8 cellular contexts compared by ENCODE assay signal in the genomic region with DNA sequence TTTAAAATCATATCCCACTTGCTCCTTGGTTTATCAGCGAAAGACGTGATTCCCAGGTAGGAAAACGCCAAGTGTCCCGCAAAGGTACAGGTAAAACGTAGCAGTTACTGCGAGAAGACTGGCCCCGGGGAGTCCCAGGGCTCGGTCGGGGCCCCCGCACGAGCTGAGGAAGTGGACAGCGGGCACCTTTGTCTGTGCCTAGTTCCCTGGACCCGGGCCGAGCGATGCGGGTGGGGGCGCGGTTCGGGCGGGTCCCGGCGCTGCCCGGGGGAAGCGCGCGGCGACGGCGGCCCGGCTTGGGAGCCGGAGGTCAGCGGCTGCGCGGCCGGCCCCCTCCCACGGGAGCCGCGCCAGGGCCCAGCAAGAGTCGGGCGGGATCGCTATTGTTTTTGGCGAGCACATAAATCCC. TPM values are rescaled to one million over a fixed set of nuclear protein-coding genes. Genes with fewer than 3 reads are reported as not detected.
A peak's percentile ranks its signal among the peaks of the same experiment; 100 is the strongest.
DNase-seq lines count a peak whose midpoint lies in the region; ATAC-seq and TF ChIP-seq lines count a peak whose summit lies in the region.

No MANE protein-coding gene starts in this region.

- in situ Hi-C loops in gastrocnemius medialis (cut with MboI; ENCODE audit: low sequenced_read_pairs in 4 of 4) = no loop called here

- peak overlapping the region; percentile 82 for H3K4me3 Mint-ChIP-seq in CD8-positive, alpha-beta T cell
- H3K4me3 Mint-ChIP-seq in activated naive CD8-positive, alpha-beta T cell treated with anti-CD3 and anti-CD28 coated beads, Interleukin-2, amount 10 ng/mL, durations not matched to agents 7 days and 5 days = peak overlapping the region; percentile 69

- H3K9me3 Mint-ChIP-seq in CD8-positive, alpha-beta T cell = no peaks in the 10 kb centered on the region
- no peaks in the 10 kb centered on the region for H3K9me3 Mint-ChIP-seq in activated naive CD8-positive, alpha-beta T cell treated with anti-CD3 and anti-CD28 coated beads, Interleukin-2, amount 10 ng/mL, durations not matched to agents 7 days and 5 days

- H3K36me3 ChIP-seq in CD8-positive, alpha-beta T cell (ENCODE audit: insufficient read depth, low read length) = no peaks in the 10 kb centered on the region
- no peaks in the 10 kb centered on the region for H3K36me3 ChIP-seq in gastrocnemius medialis

- peaks cover 21% of the 10 kb centered on the region for H3K27me3 Mint-ChIP-seq in CD8-positive, alpha-beta T cell (ENCODE audit: low read depth)
- peaks cover 42% of the 10 kb centered on the region for H3K27me3 Mint-ChIP-seq in activated naive CD8-positive, alpha-beta T cell treated with anti-CD3 and anti-CD28 coated beads, Interleukin-2, amount 10 ng/mL, durations not matched to agents 7 days and 5 days

- CTCF ChIA-PET in CD8-positive, alpha-beta T cell (lab: Charles Lee) = no interaction called here

- H3K4me1 Mint-ChIP-seq in CD8-positive, alpha-beta T cell (ENCODE audit: low read depth) = peaks cover 13% of the 10 kb centered on the region
- H3K4me1 Mint-ChIP-seq in activated naive CD8-positive, alpha-beta T cell treated with anti-CD3 and anti-CD28 coated beads, Interleukin-2, amount 10 ng/mL, durations not matched to agents 7 days and 5 days = peaks cover 8% of the 10 kb centered on the region

- WGBS in right cardiac atrium = 1% methylated on average over 42 of the region's 42 CpGs

- peak in 2 of 7 experiments; percentile 9 to 22 for DNase-seq in CD8-positive, alpha-beta T cell
- DNase-seq in activated naive CD8-positive, alpha-beta T cell treated with anti-CD3 and anti-CD28 coated beads, Interleukin-2, amount 10 ng/mL, durations not matched to agents 7 days and 5 days = no peak
- DNase-seq in right cardiac atrium (peak; percentile 58 to 88 (median 87)), gastrocnemius medialis (peak; percentile 44 to 78), retina (no peak), NCI-H345 treated with DMSO at 0.1 percent for 48 hours (lab: John Stamatoyannopoulos, UW; ENCODE audit: unreplicated experiment) (no peak), GDM1 (lab: John Stamatoyannopoulos, UW) (no peak)

- H3K27ac ChIP-seq in CD8-positive, alpha-beta T cell (ENCODE audit: low read depth, low read length) = peak overlapping the region; percentile 56
- H3K27ac ChIP-seq in right cardiac atrium (ENCODE audit: low read length) (peak overlapping the region; percentile 92), gastrocnemius medialis (peak overlapping the region; percentile 98 to 99 (median 98))

- peak overlapping the region; percentile 52 for H3K27ac Mint-ChIP-seq in CD8-positive, alpha-beta T cell
- H3K27ac Mint-ChIP-seq in activated naive CD8-positive, alpha-beta T cell treated with anti-CD3 and anti-CD28 coated beads, Interleukin-2, amount 10 ng/mL, durations not matched to agents 7 days and 5 days = no peak overlapping the region

- H3K4me1 ChIP-seq in CD8-positive, alpha-beta T cell (ENCODE audit: insufficient read depth, low read length) = peaks cover 10% of the 10 kb centered on the region
- no peaks in the 10 kb centered on the region for H3K4me1 ChIP-seq in right cardiac atrium (ENCODE audit: control insufficient read depth, insufficient read depth, low read length)
- peaks cover 16 to 36% of the 10 kb centered on the region in 2 donors for H3K4me1 ChIP-seq in gastrocnemius medialis

- peak overlapping the region; percentile 85 for H3K4me3 ChIP-seq in CD8-positive, alpha-beta T cell (ENCODE audit: low read depth, low read length)
- H3K4me3 ChIP-seq in right cardiac atrium (ENCODE audit: low read length) (peak overlapping the region; percentile 77), gastrocnemius medialis (peak overlapping the region; percentile 93 to 99 (median 97))

- TF ChIP-seq CTCF in CD8-positive, alpha-beta T cell (IDR thresholded peaks at IDR 0.05) = no peak
- no peak for TF ChIP-seq CTCF in gastrocnemius medialis (IDR thresholded peaks at IDR 0.05 in 4 of 5, conservative IDR thresholded peaks at IDR 0.05 in 1 of 5)

- ATAC-seq in CD8-positive, alpha-beta T cell = no peak
- ATAC-seq in HG03064 (IDR thresholded peaks at IDR 0.05; ENCODE audit: low read depth, unreplicated experiment) (peak; percentile 8), right cardiac atrium (peak; percentile 62 to 72), gastrocnemius medialis (peak; percentile 49 to 51)
- peak; percentile 6 for ATAC-seq in activated naive CD8-positive, alpha-beta T cell treated with anti-CD3 and anti-CD28 coated beads, Interleukin-2, amount 10 ng/mL, durations not matched to agents 7 days and 5 days (ENCODE audit: low read depth)

- no peaks in the 10 kb centered on the region for H3K9me3 ChIP-seq in CD8-positive, alpha-beta T cell (ENCODE audit: low read length)
- H3K9me3 ChIP-seq in right cardiac atrium (ENCODE audit: control insufficient read depth, low read length) (no peaks in the 10 kb centered on the region), gastrocnemius medialis (no peaks in the 10 kb centered on the region)

- intact Hi-C loops in CD8-positive, alpha-beta T cell (cut with DNase I, micrococcal nuclease) = loop anchor here (5.0 kb wide), 1 partner anchor 934 kb away; a partner anchor contains a TSS
- intact Hi-C loops in right cardiac atrium (cut with DNase I) (no loop called here), gastrocnemius medialis (cut with DNase I; ENCODE audit: low total_unique reads) (loop anchor here (1.0 to 5.0 kb wide), 2 partner anchors 54 to 255 kb away; no protein-coding TSS in a partner anchor)

- no peaks in the 10 kb centered on the region for H3K36me3 Mint-ChIP-seq in CD8-positive, alpha-beta T cell
- no peaks in the 10 kb centered on the region for H3K36me3 Mint-ChIP-seq in activated naive CD8-positive, alpha-beta T cell treated with anti-CD3 and anti-CD28 coated beads, Interleukin-2, amount 10 ng/mL, durations not matched to agents 7 days and 5 days

- TF ChIP-seq POLR2A in gastrocnemius medialis (IDR thresholded peaks at IDR 0.05) = no peak

- H3K27me3 ChIP-seq in CD8-positive, alpha-beta T cell (ENCODE audit: insufficient read depth, low read length) = no peaks in the 10 kb centered on the region
- H3K27me3 ChIP-seq in right cardiac atrium (ENCODE audit: control insufficient read depth, insufficient read depth) (no peaks in the 10 kb centered on the region), gastrocnemius medialis (no peaks in the 10 kb centered on the region)

- POLR2A ChIA-PET in CD8-positive, alpha-beta T cell (lab: Charles Lee) = interaction anchor here (1.4 kb wide), 1 partner anchor 268 kb away, joined by 3 read pairs; a partner anchor contains a TSS
- POLR2A ChIA-PET in activated naive CD8-positive, alpha-beta T cell treated with anti-CD3 and anti-CD28 coated beads, Interleukin-2, amount 10 ng/mL, durations not matched to agents 7 days and 5 days (lab: Charles Lee) = no interaction called here

RNA-seq across cellular contexts. Expression of a gene that starts 0.9 kb away (rescaled TPM):
- 1 to 10 TPM; 3.0 to 3.3 TPM for total RNA-seq in CD8-positive, alpha-beta T cell
- total RNA-seq in activated naive CD8-positive, alpha-beta T cell treated with anti-CD3 and anti-CD28 coated beads, Interleukin-2, amount 10 ng/mL, durations not matched to agents 7 days and 5 days = 1 to 10 TPM; 3.4 to 6.3 TPM
- 10 to 100 TPM; 11.5 to 17.2 (median 15.9) TPM for total RNA-seq in right cardiac atrium
- 7.5 TPM for polyA plus RNA-seq in right cardiac atrium
- 10 to 100 TPM; 13.8 to 32.0 (median 20.3) TPM for total RNA-seq in gastrocnemius medialis

Comparison
In these comparisons a context has a peak if more than half of its experiments do, and no peak if none do; other contexts are left out.
1. DNase-seq: peak in right cardiac atrium (3 of 3) and gastrocnemius medialis (2 of 2); none in activated naive CD8-positive, alpha-beta T cell treated with anti-CD3 and anti-CD28 coated beads, Interleukin-2, amount 10 ng/mL, durations not matched to agents 7 days and 5 days (single experiment), retina (single experiment), NCI-H345 treated with DMSO at 0.1 percent for 48 hours (single experiment) and GDM1 (single experiment).
2. intact Hi-C loops: an anchor here in CD8-positive, alpha-beta T cell (5.0 kb wide) and gastrocnemius medialis (1.0 to 5.0 kb wide); none called in right cardiac atrium.
3. Peak in every context shown above with its lines, with median percentiles within 50 percentile points of each other: H3K27ac ChIP-seq and H3K4me3 ChIP-seq.